In genomic region chr1:177423083-177423482, GRCh38 we compare ENCODE assay signal across 22 cellular contexts.
DNase-seq lines count a peak whose midpoint lies in the region; ATAC-seq and TF ChIP-seq lines count a peak whose summit lies in the region.
"Had no signal": no experiment of that assay in that cellular context is flagged by ENCODE, and none has a peak within 500 bp of the region (broad histone marks: within the 10 kb centered on the region; RNA-seq: fewer than 3 reads in every experiment).

No MANE protein-coding gene starts in this region.

- no peak for TF ChIP-seq CTCF in fibroblast of mammary gland (conservative IDR thresholded peaks at IDR 0.05; ENCODE audit: control insufficient read depth, insufficient read depth, low read depth, low read length)
- no peak for TF ChIP-seq CTCF in sigmoid colon (IDR thresholded peaks at IDR 0.05)

- no peak for ATAC-seq in GM21825 (IDR thresholded peaks at IDR 0.05; ENCODE audit: unreplicated experiment)
- ATAC-seq in naive thymus-derived CD4-positive, alpha-beta T cell: no peak
- ATAC-seq: A549 had no signal

- H3K36me3 ChIP-seq in MG63 (no peaks in the 10 kb centered on the region), sigmoid colon (no peaks in the 10 kb centered on the region)
- H3K36me3 ChIP-seq in naive thymus-derived CD4-positive, alpha-beta T cell (ENCODE audit: control insufficient read depth in 2 of 3, insufficient read depth in 3 of 3, low read length in 3 of 3): no peaks in the 10 kb centered on the region
- H3K36me3 ChIP-seq: SJSA1 had no signal

- no peaks in the 10 kb centered on the region for H3K27me3 Mint-ChIP-seq in naive thymus-derived CD4-positive, alpha-beta T cell
- H3K27me3 Mint-ChIP-seq: B cell had no signal

- H3K27ac ChIP-seq in sigmoid colon: no peak overlapping the region
- no peak overlapping the region for H3K27ac ChIP-seq in naive thymus-derived CD4-positive, alpha-beta T cell (ENCODE audit: low read depth, low read length)
- H3K27ac ChIP-seq: A549, GM23248, SJSA1 had no signal

- H3K27ac Mint-ChIP-seq in naive thymus-derived CD4-positive, alpha-beta T cell: no peak overlapping the region
- H3K27ac Mint-ChIP-seq: B cell, H9, HFFc6 had no signal

- TF ChIP-seq POLR2A in sigmoid colon (IDR thresholded peaks at IDR 0.05): no peak

- no peak overlapping the region for H3K4me3 ChIP-seq in MG63
- H3K4me3 ChIP-seq in fibroblast of mammary gland (ENCODE audit: control insufficient read depth, low read depth, low read length): no peak overlapping the region
- no peak overlapping the region for H3K4me3 ChIP-seq in sigmoid colon
- H3K4me3 ChIP-seq in naive thymus-derived CD4-positive, alpha-beta T cell (ENCODE audit: low read length): no peak overlapping the region
- H3K4me3 ChIP-seq: A549, GM23248, SJSA1 had no signal

- no peaks in the 10 kb centered on the region for H3K4me1 ChIP-seq in sigmoid colon
- no peaks in the 10 kb centered on the region for H3K4me1 ChIP-seq in naive thymus-derived CD4-positive, alpha-beta T cell (ENCODE audit: control insufficient read depth in 2 of 2, insufficient read depth in 2 of 2, low read length in 2 of 2)
- H3K4me1 ChIP-seq: A549, SJSA1 had no signal

- 43 to 50% methylated on average over 2 of the region's 2 CpGs for WGBS in sigmoid colon, 2 donors

- H3K4me1 Mint-ChIP-seq in naive thymus-derived CD4-positive, alpha-beta T cell: no peaks in the 10 kb centered on the region
- H3K4me1 Mint-ChIP-seq: B cell, H9 had no signal

- intact Hi-C loops in sigmoid colon (cut with DNase I): no loop called here
- intact Hi-C loops in naive thymus-derived CD4-positive, alpha-beta T cell (cut with micrococcal nuclease): no loop called here

- POLR2A ChIA-PET in naive thymus-derived CD4-positive, alpha-beta T cell (lab: Charles Lee): no interaction called here

- H3K9me3 Mint-ChIP-seq in naive thymus-derived CD4-positive, alpha-beta T cell: peaks cover 0 to 22% (median 0%) of the 10 kb centered on the region in 11 donors
- H3K9me3 Mint-ChIP-seq: H9 had no signal

- TF ChIP-seq EP300 in sigmoid colon (IDR thresholded peaks at IDR 0.05): no peak

- 0 out of 2 replicates have a peak, but pooled peaks cover 3% of the 10 kb centered on the region for H3K27me3 ChIP-seq in MG63
- H3K27me3 ChIP-seq in sigmoid colon: no peaks in the 10 kb centered on the region
- no peaks in the 10 kb centered on the region for H3K27me3 ChIP-seq in naive thymus-derived CD4-positive, alpha-beta T cell (ENCODE audit: control insufficient read depth in 2 of 2, insufficient read depth in 2 of 2, low read length in 2 of 2)
- H3K27me3 ChIP-seq: SJSA1 had no signal

- CTCF ChIA-PET in naive thymus-derived CD4-positive, alpha-beta T cell (lab: Charles Lee): no interaction called here

- DNase-seq in MG63 (peak; percentile 85), NCI-H524 (lab: John Stamatoyannopoulos, UW) (peak; percentile 67 to 90), fibroblast of mammary gland (ENCODE audit: low read depth) (peak; percentile 48), sigmoid colon (peak; percentile 55), KG1 (lab: John Stamatoyannopoulos, UW) (no peak), medulla oblongata (ENCODE audit: extremely low spot score) (no peak)
- DNase-seq in naive thymus-derived CD4-positive, alpha-beta T cell: no peak
- DNase-seq: COR-L47, EL, GF-D8, GM23248, H9, HFFc6, KBM-7, NCI-H1694, NCI-H2081 treated with DMSO at 0.1 percent for 48 hours, NCI-H446 treated with DMSO at 0.1 percent for 48 hours, T-helper 1 cell had no signal

- peaks cover 3% of the 10 kb centered on the region; the same call in 1 of the 2 replicates for H3K9me3 ChIP-seq in MG63
- H3K9me3 ChIP-seq in sigmoid colon: no peaks in the 10 kb centered on the region
- H3K9me3 ChIP-seq in naive thymus-derived CD4-positive, alpha-beta T cell (ENCODE audit: control insufficient read depth in 2 of 3, low read length in 3 of 3): no peaks in the 10 kb centered on the region
- H3K9me3 ChIP-seq: A549, SJSA1 had no signal

- H3K4me3 Mint-ChIP-seq in naive thymus-derived CD4-positive, alpha-beta T cell: no peak overlapping the region
- H3K4me3 Mint-ChIP-seq: B cell, H9, HFFc6 had no signal

- H3K36me3 Mint-ChIP-seq in naive thymus-derived CD4-positive, alpha-beta T cell: no peaks in the 10 kb centered on the region

Comparison
In these comparisons a context has a peak if more than half of its experiments do, and no peak if none do; other contexts are left out.
1. DNase-seq: peak in MG63 (single experiment), NCI-H524 (2 of 2), fibroblast of mammary gland (single experiment) and sigmoid colon (single experiment); none in naive thymus-derived CD4-positive, alpha-beta T cell (0 of 9), KG1 (single experiment) and medulla oblongata (single experiment).